In the genomic region with DNA sequence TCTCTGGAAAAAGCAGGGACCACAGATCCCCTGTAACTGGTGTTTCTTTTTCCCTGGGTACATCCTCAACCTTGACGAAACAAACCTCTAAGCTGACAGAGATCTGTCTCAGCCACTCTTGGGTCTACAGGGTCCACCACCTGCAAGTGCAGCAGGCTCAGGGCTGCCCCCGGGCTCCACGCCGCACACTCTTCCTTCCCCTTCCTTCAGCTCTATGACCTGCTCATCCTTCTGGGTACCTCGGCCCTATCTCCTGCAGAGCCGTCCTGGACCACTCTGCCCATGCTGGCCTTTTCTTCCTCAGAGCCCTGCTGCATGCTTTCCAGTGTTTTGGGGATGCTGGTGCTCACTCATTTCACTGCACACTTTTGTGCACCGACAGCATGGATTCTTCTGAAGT, we compare ENCODE assay signal across 29 cellular contexts. TPM values are rescaled to one million over a fixed set of nuclear protein-coding genes. Genes with fewer than 3 reads are reported as not detected.
DNase-seq lines count a peak whose midpoint lies in the region; ATAC-seq, FAIRE-seq and TF ChIP-seq lines count a peak whose summit lies in the region.
"Had no signal": no experiment of that assay in that cellular context is flagged by ENCODE, and none has a peak within 500 bp of the region (broad histone marks: within the 10 kb centered on the region; RNA-seq: fewer than 3 reads in every experiment).

No MANE protein-coding gene starts in this region.

- no peak overlapping the region for H2BK15ac ChIP-seq in mesendoderm (replicated peaks; ENCODE audit: low read depth)

- peaks cover 20% of the 10 kb centered on the region for H3K36me3 Mint-ChIP-seq in astrocyte (ENCODE audit: low read depth, unreplicated experiment)

- H3K4me3 Mint-ChIP-seq in astrocyte (ENCODE audit: unreplicated experiment), result peak overlapping the region; percentile 15
- H3K4me3 Mint-ChIP-seq: activated CD8-positive, alpha-beta T cell treated with anti-CD3 and anti-CD28 coated beads for 36 hours; natural killer cell treated with Interleukin-12 subunit alpha and Interleukin-12 subunit beta and Interleukin-15 and Interleukin-18, amount 100 ng/mL, for 72 hours had no signal

- H4K20me1 ChIP-seq in astrocyte (ENCODE audit: insufficient read depth, low read length), result peaks cover 62% of the 10 kb centered on the region

- no peak overlapping the region for H2AFZ ChIP-seq in astrocyte (ENCODE audit: low read depth, low read length)
- H2AFZ ChIP-seq: hepatocyte had no signal

- H3K79me1 ChIP-seq in mesendoderm (ENCODE audit: low read length), result no peaks in the 10 kb centered on the region

- no peak overlapping the region for H3K18ac ChIP-seq in mesendoderm (ENCODE audit: low read length)

- peaks cover 64% of the 10 kb centered on the region for H3K4me1 ChIP-seq in left ventricle myocardium inferior
- peaks cover 18% of the 10 kb centered on the region for H3K4me1 ChIP-seq in astrocyte (ENCODE audit: insufficient read depth, low read length)
- peaks cover 28% of the 10 kb centered on the region for H3K4me1 ChIP-seq in mesendoderm (ENCODE audit: control insufficient read depth, low read depth, low read length)
- no peaks in the 10 kb centered on the region for H3K4me1 ChIP-seq in upper lobe of right lung
- H3K4me1 ChIP-seq: BE2C, foreskin keratinocyte, pancreas had no signal

- no peak overlapping the region for H2BK120ac ChIP-seq in mesendoderm (ENCODE audit: low read depth, low read length)

- no peak overlapping the region for H2AK5ac ChIP-seq in mesendoderm (ENCODE audit: low read length)

- H3K9ac ChIP-seq in astrocyte (ENCODE audit: low read length), result no peak overlapping the region
- H3K9ac ChIP-seq in mesendoderm (ENCODE audit: low read length), result no peak overlapping the region

- ATAC-seq in upper lobe of right lung (peak; percentile 20), left colon (no peak)
- ATAC-seq: activated CD8-positive, alpha-beta T cell treated with anti-CD3 and anti-CD28 coated beads for 36 hours; natural killer cell treated with Interleukin-12 subunit alpha and Interleukin-12 subunit beta and Interleukin-15 and Interleukin-18, amount 100 ng/mL, for 72 hours had no signal

- H3K4me1 Mint-ChIP-seq in astrocyte (ENCODE audit: low read depth, unreplicated experiment), result peaks cover 38% of the 10 kb centered on the region

- H3K4ac ChIP-seq in mesendoderm (ENCODE audit: low read depth, low read length), result no peak overlapping the region

- H4K8ac ChIP-seq in mesendoderm (ENCODE audit: low read depth, low read length), result no peak overlapping the region

- H3K27ac ChIP-seq in left ventricle myocardium inferior (replicated peaks) (peak overlapping the region; percentile 73), astrocyte (ENCODE audit: low read depth, low read length) (no peak overlapping the region), mesendoderm (ENCODE audit: low read depth, low read length) (peak overlapping the region; percentile 25), upper lobe of right lung (no peak overlapping the region)
- H3K27ac ChIP-seq: foreskin keratinocyte, hepatocyte, pancreas, upper lobe of left lung had no signal

- H3K9me3 ChIP-seq in left ventricle myocardium inferior (replicated peaks), result no peaks in the 10 kb centered on the region
- H3K9me3 ChIP-seq in astrocyte (ENCODE audit: insufficient read depth, low read depth, low read length), result no peaks in the 10 kb centered on the region
- no peaks in the 10 kb centered on the region for H3K9me3 ChIP-seq in upper lobe of right lung
- H3K9me3 ChIP-seq: BE2C, MG63, pancreas, upper lobe of left lung had no signal

- no peak overlapping the region for H3K56ac ChIP-seq in mesendoderm (ENCODE audit: low read length)

- H3K27ac Mint-ChIP-seq in astrocyte (ENCODE audit: unreplicated experiment), result peak overlapping the region; percentile 68
- H3K27ac Mint-ChIP-seq: activated CD8-positive, alpha-beta T cell treated with anti-CD3 and anti-CD28 coated beads for 36 hours; natural killer cell treated with Interleukin-12 subunit alpha and Interleukin-12 subunit beta and Interleukin-15 and Interleukin-18, amount 100 ng/mL, for 72 hours had no signal

- no CpG with 5 or more reads among the region's 7 CpGs for WGBS in mesendoderm (ENCODE audit: extremely low coverage, insufficient coverage, low lambda C conversion rate)

- no peak overlapping the region for H4K5ac ChIP-seq in mesendoderm (ENCODE audit: low read length)

- H3K27me3 Mint-ChIP-seq in astrocyte (ENCODE audit: low read depth, unreplicated experiment), result no peaks in the 10 kb centered on the region
- H3K27me3 Mint-ChIP-seq: activated CD8-positive, alpha-beta T cell treated with anti-CD3 and anti-CD28 coated beads for 36 hours; natural killer cell treated with Interleukin-12 subunit alpha and Interleukin-12 subunit beta and Interleukin-15 and Interleukin-18, amount 100 ng/mL, for 72 hours had no signal

- H3K79me2 ChIP-seq in astrocyte (ENCODE audit: insufficient read depth, low read length) (no peaks in the 10 kb centered on the region), mesendoderm (ENCODE audit: control insufficient read depth, insufficient read depth, low read length) (no peaks in the 10 kb centered on the region)
- H3K79me2 ChIP-seq: hepatocyte had no signal

- H3K9me3 Mint-ChIP-seq in astrocyte (ENCODE audit: unreplicated experiment), result no peaks in the 10 kb centered on the region
- H3K9me3 Mint-ChIP-seq: activated CD8-positive, alpha-beta T cell treated with anti-CD3 and anti-CD28 coated beads for 36 hours; natural killer cell treated with Interleukin-12 subunit alpha and Interleukin-12 subunit beta and Interleukin-15 and Interleukin-18, amount 100 ng/mL, for 72 hours had no signal

- H3K27me3 ChIP-seq in left ventricle myocardium inferior (ENCODE audit: low read depth) (no peaks in the 10 kb centered on the region), astrocyte (ENCODE audit: insufficient read depth, low read length) (no peaks in the 10 kb centered on the region), mesendoderm (ENCODE audit: insufficient read depth, low read length, poor library complexity) (no peaks in the 10 kb centered on the region), upper lobe of right lung (no peaks in the 10 kb centered on the region)
- H3K27me3 ChIP-seq: BE2C, foreskin keratinocyte, hepatocyte, MG63, pancreas, upper lobe of left lung had no signal

- no peak overlapping the region for H3K4me2 ChIP-seq in astrocyte (ENCODE audit: low read length)
- no peak overlapping the region for H3K4me2 ChIP-seq in mesendoderm (ENCODE audit: low read length)
- H3K4me2 ChIP-seq: hepatocyte, smooth muscle cell had no signal

- TF ChIP-seq CTCF in left ventricle myocardium inferior (IDR thresholded peaks at IDR 0.05; ENCODE audit: borderline replicate concordance), result no peak
- TF ChIP-seq CTCF in astrocyte (IDR thresholded peaks at IDR 0.05; ENCODE audit: insufficient read depth, low read depth, low read length), result no peak
- TF ChIP-seq CTCF in upper lobe of right lung (IDR thresholded peaks at IDR 0.05), result no peak

- no peak overlapping the region for H3K23ac ChIP-seq in mesendoderm (ENCODE audit: low read length)

- H3K4me3 ChIP-seq in left ventricle myocardium inferior (no peak overlapping the region), astrocyte (ENCODE audit: insufficient read depth, low read depth, low read length) (no peak overlapping the region), mesendoderm (ENCODE audit: low read length) (no peak overlapping the region), upper lobe of right lung (no peak overlapping the region)
- H3K4me3 ChIP-seq: hepatocyte, MG63, pancreas, smooth muscle cell, upper lobe of left lung had no signal

- intact Hi-C loops in left ventricle myocardium inferior (cut with micrococcal nuclease), result no loop called here
- intact Hi-C loops in cardiac septum (cut with DNase I), result loop anchor here (5.0 kb wide), 1 partner anchor 42 kb away; a partner anchor contains a TSS
- intact Hi-C loops in upper lobe of right lung (cut with DNase I), result no loop called here
- intact Hi-C loops in left colon (cut with DNase I, micrococcal nuclease), result no loop called here

- H3K36me3 ChIP-seq in left ventricle myocardium inferior (peaks cover 82% of the 10 kb centered on the region), astrocyte (ENCODE audit: insufficient read depth, low read length) (peaks cover 8% of the 10 kb centered on the region), mesendoderm (ENCODE audit: control insufficient read depth, insufficient read depth, low read length) (no peaks in the 10 kb centered on the region), upper lobe of right lung (peaks cover 73% of the 10 kb centered on the region)

- no peak for FAIRE-seq in astrocyte (lab: Jason Lieb, UNC)
- FAIRE-seq: H54, pancreas had no signal

- DNase-seq in left ventricle myocardium inferior (no peak), cardiac septum (ENCODE audit: low spot score) (no peak), astrocyte (ENCODE audit: low read depth) (no peak), mesendoderm (no peak), upper lobe of right lung (no peak), NCI-H2171 treated with DMSO at 0.1 percent for 48 hours (lab: John Stamatoyannopoulos, UW) (no peak), left colon (no peak), ecto neural progenitor cell (ENCODE audit: low spot score) (no peak)
- DNase-seq: activated CD4-positive, CD25-positive, alpha-beta regulatory T cell treated with anti-CD3 and anti-CD28 coated beads, Interleukin-2, amount 50 U/mL, for 72 hours; activated CD8-positive, alpha-beta T cell treated with anti-CD3 and anti-CD28 coated beads for 36 hours; activated T-cell treated with anti-CD3 and anti-CD28 coated beads for 4 hours; BE2C; effector CD8-positive, alpha-beta T cell; erythroblast; KBM-7; MG63; NCI-H1417; NCI-H2081 treated with DMSO at 0.1 percent for 48 hours; NCI-H446; NCI-H774; RPMI8226; stimulated activated CD4-positive, alpha-beta T cell treated with anti-CD3 and anti-CD28 coated beads, Interleukin-1b, Interleukin-23, amount 100 ng/mL, for 48 hours had no signal

- H2BK5ac ChIP-seq in mesendoderm (ENCODE audit: low read length), result no peak overlapping the region

RNA-seq across cellular contexts. Expression of a gene that starts 27.5 kb away (rescaled TPM):
- total RNA-seq in left ventricle myocardium inferior, result 81.5 TPM
- 155 TPM for total RNA-seq in cardiac septum
- total RNA-seq in astrocyte, result 485 and 528 TPM in 2 replicates
- 142 TPM for polyA plus RNA-seq in mesendoderm (2013, experiment 1 of 2)
- 147 TPM for polyA plus RNA-seq in mesendoderm (2013, experiment 2 of 2)
- total RNA-seq in upper lobe of right lung, result 110 TPM
- total RNA-seq in left colon, result 10 to 100 TPM in 1 of 2 donors, 1 to 10 TPM in 1; 8.3 to 29.8 TPM

RNA-seq across cellular contexts. Expression of a gene that starts 41.5 kb away (rescaled TPM):
- total RNA-seq in left ventricle myocardium inferior, result 136 TPM
- 110 TPM for total RNA-seq in cardiac septum
- 43.9 and 46.7 TPM in 2 replicates for total RNA-seq in astrocyte
- 52.6 TPM for polyA plus RNA-seq in mesendoderm (2013, experiment 1 of 2)
- 52.4 TPM for polyA plus RNA-seq in mesendoderm (2013, experiment 2 of 2)
- 35.4 TPM for total RNA-seq in upper lobe of right lung
- total RNA-seq in left colon, result 100 to 1,000 TPM; 107 to 108 TPM

Comparison
In these comparisons a context has a peak if more than half of its experiments do, and no peak if none do; other contexts are left out.
1. H3K27ac ChIP-seq: peak in left ventricle myocardium inferior (single experiment) and mesendoderm (single experiment); none in astrocyte (single experiment) and upper lobe of right lung (single experiment).